Comparison of ENCODE assay signal across 9 cellular contexts in the genomic region with DNA sequence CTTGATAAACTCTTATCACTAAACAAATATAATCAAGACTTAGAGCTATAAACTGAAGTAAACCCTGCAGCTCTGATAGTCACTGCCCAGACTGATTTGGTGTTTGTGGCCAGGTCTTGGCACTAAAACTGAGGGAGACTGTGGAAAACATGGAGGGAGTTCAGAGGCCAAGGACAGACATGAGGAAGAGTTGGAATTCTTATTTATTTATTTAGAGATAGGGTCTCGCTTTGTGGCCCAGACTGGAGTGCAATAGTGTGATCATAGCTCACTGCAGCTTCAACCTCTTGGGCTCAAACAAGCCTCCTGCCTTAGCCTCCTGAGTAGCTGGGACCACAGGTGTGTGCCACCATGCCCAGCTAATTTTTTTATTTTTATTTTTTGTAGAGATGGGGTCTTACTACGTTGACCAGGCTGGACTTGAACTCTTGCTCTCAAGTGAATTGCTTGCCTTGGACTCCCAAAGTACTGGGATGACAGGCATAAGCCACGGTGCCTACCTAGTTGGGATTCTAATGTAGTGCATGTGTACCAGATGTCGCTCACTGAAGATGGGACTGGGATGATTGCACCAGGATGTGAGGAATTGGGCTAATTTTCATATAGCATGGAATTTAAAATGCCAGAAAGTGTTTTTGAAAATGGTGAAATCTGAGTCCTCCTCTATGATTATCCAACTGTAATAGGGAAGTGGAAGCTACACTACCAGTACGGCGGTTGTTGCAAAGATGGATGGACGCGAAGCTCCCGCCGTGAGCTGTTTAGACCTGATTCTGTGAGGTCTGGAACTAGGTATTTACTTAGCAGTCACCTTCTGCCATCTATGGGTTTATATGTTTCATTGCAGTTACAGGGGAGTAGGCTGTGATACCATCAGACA. TPM values are rescaled to one million over a fixed set of nuclear protein-coding genes. Genes with fewer than 3 reads are reported as not detected.
A peak's percentile ranks its signal among the peaks of the same experiment; 100 is the strongest.
DNase-seq lines count a peak whose midpoint lies in the region; ATAC-seq, FAIRE-seq and TF ChIP-seq lines count a peak whose summit lies in the region.
"Had no signal": no experiment of that assay in that cellular context is flagged by ENCODE, and none has a peak within 500 bp of the region (broad histone marks: within the 10 kb centered on the region; RNA-seq: fewer than 3 reads in every experiment).

No MANE protein-coding gene starts in this region.

- peak; percentile 62 to 72 for TF ChIP-seq RAD21 in K562 (CRISPR knock-in tag; conservative IDR thresholded peaks at IDR 0.05 in 1 of 2, IDR thresholded peaks at IDR 0.05 in 1 of 2)

- no TSS peak for BruUV-seq in K562 (replicated peaks; lab: Mats Ljungman, UMichigan)

- intact Hi-C loops in K562 (cut with micrococcal nuclease): loop anchor here (1.0 to 10.0 kb wide), 3 partner anchors 331 to 1228 kb away; a partner anchor contains a TSS

- CTCF ChIA-PET in K562 (lab: Yijun Ruan, JAX; ENCODE audit: low intra/inter-chr PET ratio): no interaction called here

- H3K9ac ChIP-seq in K562 (ENCODE audit: insufficient read depth in 1 of 2, low read depth in 2 of 2, low read length in 2 of 2) (no peak overlapping the region), smooth muscle cell (ENCODE audit: low read depth) (no peak overlapping the region)

- peak; percentile 77 for ATAC-seq in HG02870 (IDR thresholded peaks at IDR 0.05; ENCODE audit: unreplicated experiment)
- peak; percentile 83 for ATAC-seq in K562

- H3K27ac ChIP-seq in K562 (ENCODE audit: extremely low read depth, low read depth, low read length) (no peak overlapping the region), smooth muscle cell (ENCODE audit: low read depth) (no peak overlapping the region)

- no peaks in the 10 kb centered on the region for H3K9me1 ChIP-seq in K562 (ENCODE audit: control insufficient read depth, insufficient read depth, low read length)

- peak; percentile 83 for FAIRE-seq in GM12892 (lab: Jason Lieb, UNC)
- peak; percentile 67 for FAIRE-seq in K562 (lab: Jason Lieb, UNC)

- TF ChIP-seq CTCF in K562 (IDR thresholded peaks at IDR 0.05 in 2 of 3, conservative IDR thresholded peaks at IDR 0.05 in 1 of 3; ENCODE audit: insufficient read depth in 2 of 3, low read depth in 1 of 3, low read length in 3 of 3) (peak; percentile 24 to 64 (median 57); a peak in 5 of 6 replicates), smooth muscle cell (IDR thresholded peaks at IDR 0.05; ENCODE audit: borderline replicate concordance, insufficient read depth, poor library complexity, severe bottlenecking) (peak; percentile 71)

- DNase-seq in 8988T (peak; percentile 27), GM12892 (ENCODE audit: insufficient read length) (peak; percentile 22), NCI-H1694 (lab: John Stamatoyannopoulos, UW) (peak; percentile 65), SW480 (ENCODE audit: low spot score) (peak; percentile 86), K562 (ENCODE audit: extremely low read depth in 1 of 4, low spot score in 3 of 4) (peak; percentile 35 to 48 (median 36)), iPS DF 4.7 (ENCODE audit: extremely low read depth, low spot score) (peak; percentile 25), smooth muscle cell (lab: John Stamatoyannopoulos, UW; ENCODE audit: unreplicated experiment) (no peak)

- H3K9me3 ChIP-seq in K562 (replicated peaks; ENCODE audit: control insufficient read depth, insufficient read depth, low read depth, low read length): no peaks in the 10 kb centered on the region
- H3K9me3 ChIP-seq in smooth muscle cell (replicated peaks; ENCODE audit: low read depth): no peaks in the 10 kb centered on the region

- no peak overlapping the region for H3K4me2 ChIP-seq in K562 (ENCODE audit: insufficient read depth, low read length)
- peak overlapping the region; percentile 62 for H3K4me2 ChIP-seq in smooth muscle cell

- H4K20me1 ChIP-seq in K562 (replicated peaks; ENCODE audit: control insufficient read depth, insufficient read depth, low read length) (no peaks in the 10 kb centered on the region), smooth muscle cell (ENCODE audit: low read depth) (no peaks in the 10 kb centered on the region)

- peaks cover 0 to 4% of the 10 kb centered on the region in 2 experiments; a peak in 2 of 5 replicates for H3K27me3 ChIP-seq in K562 (ENCODE audit: control insufficient read depth in 2 of 2, insufficient read depth in 2 of 2, low read length in 2 of 2)
- H3K27me3 ChIP-seq in smooth muscle cell (ENCODE audit: low read depth): peaks cover 20% of the 10 kb centered on the region

- H3K4me3 ChIP-seq in K562: no peak overlapping the region
- H3K4me3 ChIP-seq in smooth muscle cell: no peak overlapping the region

- POLR2A ChIA-PET in K562 (lab: Yijun Ruan, JAX): no interaction called here

- no peaks in the 10 kb centered on the region for H3F3A ChIP-seq in smooth muscle cell (ENCODE audit: low read depth)

- in situ Hi-C loops in K562 (cut with MboI): no loop called here

- H3K36me3 ChIP-seq in K562 (ENCODE audit: control insufficient read depth, insufficient read depth, low read length): no peaks in the 10 kb centered on the region
- no peaks in the 10 kb centered on the region for H3K36me3 ChIP-seq in smooth muscle cell (ENCODE audit: low read depth)

- TF ChIP-seq EP300 in K562 (IDR thresholded peaks at IDR 0.05; ENCODE audit: low read length): no peak

- H2AFZ ChIP-seq in K562 (ENCODE audit: low read depth, low read length) (no peak overlapping the region), smooth muscle cell (ENCODE audit: low read depth) (no peak overlapping the region)

- H3K4me1 ChIP-seq in K562 (replicated peaks in 1 of 2; ENCODE audit: control insufficient read depth in 2 of 2, insufficient read depth in 2 of 2, low read length in 2 of 2) (no peaks in the 10 kb centered on the region), smooth muscle cell (ENCODE audit: low read depth) (no peaks in the 10 kb centered on the region)

- TF ChIP-seq POLR2A in GM12892 (IDR thresholded peaks at IDR 0.05; ENCODE audit: low read depth, low read length) (no peak), K562 (conservative IDR thresholded peaks at IDR 0.05) (no peak)

- WGBS in K562 (ENCODE audit: insufficient coverage, low coverage, missing lambda C conversion rate): 2% methylated on average over 10 of the region's 10 CpGs
- 45% methylated on average over 10 of the region's 10 CpGs for WGBS in smooth muscle cell (ENCODE audit: low lambda C conversion rate)

- no peaks in the 10 kb centered on the region for H3K79me2 ChIP-seq in K562 (ENCODE audit: control insufficient read depth, insufficient read depth, low read length)
- no peaks in the 10 kb centered on the region for H3K79me2 ChIP-seq in smooth muscle cell (ENCODE audit: low read depth)

TF ChIP-seq in K562, 482 proteins besides CTCF, POLR2A, EP300 and RAD21 (continues in another document):
- TF ChIP-seq SMC3 (conservative IDR thresholded peaks at IDR 0.05; ENCODE audit: insufficient read depth, low read depth, low read length) (0 out of 2 replicates have a peak, but pooled peaks have one; percentile 19), KDM4B (IDR thresholded peaks at IDR 0.05; ENCODE audit: borderline replicate concordance in 2 of 2, low read depth in 1 of 2) (no peak), KLF16 (IDR thresholded peaks at IDR 0.05) (0 out of 2 replicates have a peak, but pooled peaks have one; percentile 7)

RNA-seq across cellular contexts. Expression of a gene that starts 52.7 kb away (rescaled TPM):
- polyA plus RNA-seq in GM12892 (2012; ENCODE audit: missing spikeins): 0.13 TPM
- total RNA-seq in K562 (2011; cell fraction: chromatin; rRNA removed; ENCODE audit: low replicate concordance): not detected in 2 replicates
- total RNA-seq in K562 (2011; cell fraction: nucleolus; rRNA removed): not detected in 2 replicates
- not detected in 2 replicates for total RNA-seq in K562 (2011; cell fraction: nucleoplasm; rRNA removed)
- total RNA-seq in K562 (2014; rRNA removed) (not detected in 2 replicates), K562 (2014; rRNA removed; fragmentation: Illumina TruSeq; extraction: Trizol) (0.22 TPM in 1 of 2 replicates, not detected in the other), K562 (2015; rRNA removed; fragmentation: Illumina TruSeq; extraction: Trizol) (0.11 TPM in 1 of 2 replicates, not detected in the other), K562 (2021) (0.11 and 0.40 TPM in 2 replicates), smooth muscle cell (not detected in 2 replicates)
- polyA plus RNA-seq in K562 (2011; rRNA removed) (not detected in 2 replicates), K562 (2014; fragmentation: Illumina TruSeq; extraction: Trizol) (0.10 and 0.11 TPM in 2 replicates), K562 (2014; fragmentation: Nextera tagmentation; extraction: Ambion mirVana) (under 1 TPM in 1 of 2 experiments, not detected in 1; 0.10 TPM), K562 (2014; rRNA removed) (0.08 and 0.17 TPM in 2 replicates), smooth muscle cell (not detected in 2 replicates)
- polyA plus RNA-seq in K562 (2011; cell fraction: cytosol; rRNA removed): not detected in 2 replicates
- polyA plus RNA-seq in K562 (2011; cell fraction: nucleus; rRNA removed): not detected in 2 replicates
- polyA plus RNA-seq in K562 (2012): 0.46 TPM in 1 of 2 replicates, not detected in the other
- not detected in 2 replicates for polyA minus RNA-seq in K562 (2011; rRNA and poly(A)+ RNA removed)
- not detected in 2 replicates for polyA minus RNA-seq in K562 (2011; cell fraction: cytosol; rRNA and poly(A)+ RNA removed)
- not detected in 2 replicates for polyA minus RNA-seq in K562 (2011; cell fraction: nucleus; rRNA and poly(A)+ RNA removed)
- total RNA-seq: skeletal muscle tissue had no signal
